ENCODE assay signal across 9 cellular contexts in the genomic region with DNA sequence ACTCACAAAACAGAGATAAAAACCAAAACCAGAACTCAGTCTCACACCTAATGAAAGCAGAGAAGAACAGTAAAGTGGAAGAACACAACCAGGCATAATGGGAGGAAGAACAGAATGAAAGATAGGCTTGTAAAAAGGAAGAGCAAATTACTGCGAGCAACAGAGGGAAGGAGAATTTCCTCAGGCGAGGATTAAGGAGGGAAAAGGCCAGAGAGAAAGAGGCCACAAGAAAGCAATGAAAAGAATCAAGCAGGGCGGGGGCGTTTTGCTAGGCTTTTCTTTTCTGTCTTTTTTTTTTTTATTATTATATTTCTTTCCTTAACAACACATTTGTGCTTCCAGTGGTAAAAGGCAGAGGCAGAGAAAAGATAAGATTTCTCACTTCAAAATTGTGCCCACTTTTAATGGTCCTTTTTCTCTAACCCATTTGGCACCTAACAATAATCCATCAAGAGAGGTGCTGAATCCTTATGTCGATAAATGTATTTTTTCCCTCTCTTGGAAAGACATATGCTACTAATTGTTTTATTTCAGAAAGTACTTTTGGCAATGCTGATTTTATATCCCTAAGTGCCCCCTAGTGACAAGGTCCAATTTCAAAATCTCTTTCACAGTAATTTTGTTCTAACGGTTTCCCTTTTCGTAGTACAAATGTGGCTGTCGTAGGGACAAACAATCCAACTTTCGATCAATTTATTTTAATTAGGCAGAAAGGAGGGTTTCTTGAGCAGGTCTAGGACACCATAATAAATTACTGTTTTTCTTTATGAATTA.
A peak's percentile ranks its signal among the peaks of the same experiment; 100 is the strongest.
DNase-seq lines count a peak whose midpoint lies in the region; TF ChIP-seq lines count a peak whose summit lies in the region.
"Had no signal": no experiment of that assay in that cellular context is flagged by ENCODE, and none has a peak within 500 bp of the region (broad histone marks: within the 10 kb centered on the region; RNA-seq: fewer than 3 reads in every experiment).

No MANE protein-coding gene starts in this region.

- TF ChIP-seq CTCF in LNCAP (IDR thresholded peaks at IDR 0.05) (peak; percentile 46), brain microvascular endothelial cell (IDR thresholded peaks at IDR 0.05; ENCODE audit: low read depth, low read length, missing control alignments) (peak; percentile 29), Caco-2 (IDR thresholded peaks at IDR 0.05; ENCODE audit: insufficient read depth in 1 of 2, low read depth in 1 of 2, low read length in 1 of 2, severe bottlenecking in 1 of 2, unreplicated experiment in 1 of 2) (no peak)

- no peak overlapping the region for H3K27ac ChIP-seq in brain microvascular endothelial cell
- H3K27ac ChIP-seq: prostate gland had no signal

- in situ Hi-C loops in brain microvascular endothelial cell (cut with HindIII; ENCODE audit: low pct_ligation_motif_present, low sequenced_read_pairs) = no loop called here

- no peak overlapping the region for H3K27ac Mint-ChIP-seq in Caco-2 (ENCODE audit: unreplicated experiment)

- POLR2A ChIA-PET in Caco-2 (lab: Charles Lee) = no interaction called here

- CTCF ChIA-PET in Caco-2 (lab: Charles Lee) = no interaction called here

- H3K27me3 ChIP-seq in brain microvascular endothelial cell (replicated peaks) (no peaks in the 10 kb centered on the region), Caco-2 (replicated peaks; ENCODE audit: control insufficient read depth, insufficient read depth, low read length) (no peaks in the 10 kb centered on the region)

- H3K4me1 Mint-ChIP-seq in Caco-2 (ENCODE audit: low read depth, unreplicated experiment) = no peaks in the 10 kb centered on the region

- no peak overlapping the region for H3K4me3 Mint-ChIP-seq in Caco-2 (ENCODE audit: unreplicated experiment)

- H3K36me3 ChIP-seq in brain microvascular endothelial cell (replicated peaks) = no peaks in the 10 kb centered on the region
- no peaks in the 10 kb centered on the region for H3K36me3 ChIP-seq in Caco-2 (ENCODE audit: control insufficient read depth, insufficient read depth, low read length)
- H3K36me3 ChIP-seq: prostate gland had no signal

- H3K9me3 Mint-ChIP-seq in Caco-2 (ENCODE audit: unreplicated experiment) = no peaks in the 10 kb centered on the region

- H3K4me3 ChIP-seq in brain microvascular endothelial cell (ENCODE audit: low read depth, low read length) = no peak overlapping the region
- no peak overlapping the region for H3K4me3 ChIP-seq in Caco-2 (ENCODE audit: low read depth, low read length)
- H3K4me3 ChIP-seq: prostate gland had no signal

- H3K4me1 ChIP-seq in Caco-2 = no peaks in the 10 kb centered on the region
- H3K4me1 ChIP-seq: prostate gland had no signal

- peaks cover 13% of the 10 kb centered on the region for H3K36me3 Mint-ChIP-seq in Caco-2 (ENCODE audit: insufficient read depth, unreplicated experiment)

- no peaks in the 10 kb centered on the region for H3K9me3 ChIP-seq in Caco-2
- H3K9me3 ChIP-seq: prostate gland had no signal

- peak; percentile 13 for DNase-seq in ELR (ENCODE audit: low read depth)
- DNase-seq in brain microvascular endothelial cell = peak; percentile 1
- peak; percentile 0 for DNase-seq in myocyte (ENCODE audit: low read depth)
- no peak for DNase-seq in cerebellum (ENCODE audit: low spot score)
- no peak for DNase-seq in Caco-2
- DNase-seq in GDM1 (lab: John Stamatoyannopoulos, UW) = no peak
- DNase-seq in NCI-H510A treated with DMSO at 0.1 percent for 48 hours (lab: John Stamatoyannopoulos, UW) = no peak

- no peaks in the 10 kb centered on the region for H3K27me3 Mint-ChIP-seq in Caco-2 (ENCODE audit: insufficient read depth, unreplicated experiment)

- no TSS peak for BruUV-seq in Caco-2 (replicated peaks; lab: Mats Ljungman, UMichigan)

- intact Hi-C loops in Caco-2 (cut with micrococcal nuclease; ENCODE audit: unreplicated experiment) = loop anchor here (5.0 kb wide), 1 partner anchor 192 kb away; no protein-coding TSS in a partner anchor

Comparison
In these comparisons a context has a peak if more than half of its experiments do, and no peak if none do; other contexts are left out.
1. DNase-seq: peak in ELR (single experiment), brain microvascular endothelial cell (single experiment) and myocyte (single experiment); none in cerebellum (single experiment), Caco-2 (0 of 2), GDM1 (single experiment) and NCI-H510A treated with DMSO at 0.1 percent for 48 hours (single experiment).
2. CTCF ChIP-seq: peak in LNCAP (single experiment) and brain microvascular endothelial cell (single experiment); none in Caco-2 (0 of 2).